ENCODE assay signal across 9 cellular contexts in the genomic region with DNA sequence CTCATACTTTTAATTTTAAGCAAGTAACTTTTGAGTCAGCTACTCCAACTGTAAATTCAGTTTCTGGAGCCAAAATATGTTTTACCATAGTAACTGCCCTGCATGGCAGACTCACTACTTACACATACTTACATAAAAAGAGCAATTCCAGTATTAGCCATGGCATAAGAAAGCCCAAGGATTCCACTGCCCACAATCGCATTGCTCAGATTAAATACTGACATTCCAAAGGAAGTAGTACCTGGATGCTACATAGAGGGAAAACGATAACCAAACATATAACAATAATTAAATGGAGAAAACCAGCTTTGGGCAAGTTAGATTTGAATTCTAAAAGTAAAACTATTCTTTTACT. TPM values are rescaled to one million over a fixed set of nuclear protein-coding genes. Genes with fewer than 3 reads are reported as not detected.
DNase-seq lines count a peak whose midpoint lies in the region; FAIRE-seq and TF ChIP-seq lines count a peak whose summit lies in the region.
"Had no signal": no experiment of that assay in that cellular context is flagged by ENCODE, and none has a peak within 500 bp of the region (broad histone marks: within the 10 kb centered on the region; RNA-seq: fewer than 3 reads in every experiment).

No MANE protein-coding gene starts in this region.

- no peak for TF ChIP-seq POLR2A in GM12892 (IDR thresholded peaks at IDR 0.05; ENCODE audit: low read depth, low read length)

- peaks cover 72% of the 10 kb centered on the region for H3K79me2 ChIP-seq in OCI-LY3 (ENCODE audit: low read length)

- H3K4me3 ChIP-seq in CD4-positive, alpha-beta memory T cell (ENCODE audit: low read length in 2 of 2): peak overlapping the region in 1 of 2 donors; percentile 93
- peak overlapping the region; percentile 92 for H3K4me3 ChIP-seq in OCI-LY3 (ENCODE audit: low read length)
- peak overlapping the region; percentile 89 for H3K4me3 ChIP-seq in endocrine pancreas (ENCODE audit: control insufficient read depth, insufficient read depth, low read length)
- peak overlapping the region; percentile 84 for H3K4me3 ChIP-seq in neuron (ENCODE audit: low read length)

- H2AFZ ChIP-seq in OCI-LY3 (ENCODE audit: low read depth, low read length) (no peak overlapping the region), neuron (ENCODE audit: low read depth, low read length) (no peak overlapping the region)

- peaks cover 0 to 7% (median 0%) of the 10 kb centered on the region in 8 donors for H3K9me3 Mint-ChIP-seq in CD4-positive, alpha-beta memory T cell

- POLR2A ChIA-PET in CD4-positive, alpha-beta memory T cell (lab: Charles Lee; ENCODE audit: partially characterized antibody): interaction anchor here (0.8 to 5.7 kb wide), 18 partner anchors 8 to 379 kb away, joined by 3 to 114 read pairs (median 14); a partner anchor contains a TSS

- intact Hi-C loops in CD4-positive, alpha-beta memory T cell (cut with micrococcal nuclease): loop anchor here (2.0 to 10.0 kb wide), 6 partner anchors 152 to 1153 kb away; a partner anchor contains a TSS

- H3K9ac ChIP-seq in OCI-LY3 (ENCODE audit: low read length) (peak overlapping the region; percentile 97), endocrine pancreas (ENCODE audit: control insufficient read depth, insufficient read depth, low read length) (no peak overlapping the region)

- H3K4me2 ChIP-seq in OCI-LY3 (ENCODE audit: low read length): peak overlapping the region; percentile 82

- H3K4me1 Mint-ChIP-seq in CD4-positive, alpha-beta memory T cell: peaks cover 46 to 89% (median 59%) of the 10 kb centered on the region in 4 donors

- H3K4me1 ChIP-seq in CD4-positive, alpha-beta memory T cell (ENCODE audit: insufficient read depth, low read length): peaks cover 76% of the 10 kb centered on the region
- H3K4me1 ChIP-seq in OCI-LY3 (ENCODE audit: low read length) (peaks cover 62% of the 10 kb centered on the region), endocrine pancreas (ENCODE audit: control insufficient read depth, insufficient read depth, low read length) (peaks cover 14% of the 10 kb centered on the region), neuron (ENCODE audit: insufficient read depth, low read length) (peaks cover 25% of the 10 kb centered on the region)

- H4K20me1 ChIP-seq in OCI-LY3 (ENCODE audit: insufficient read depth, low read length): peaks cover 58% of the 10 kb centered on the region

- peak overlapping the region; percentile 88 for H3K27ac ChIP-seq in CD4-positive, alpha-beta memory T cell (ENCODE audit: low read depth, low read length)
- no peak overlapping the region for H3K27ac ChIP-seq in OCI-LY3 (ENCODE audit: low read length)

- no peaks in the 10 kb centered on the region for H3K9me3 ChIP-seq in CD4-positive, alpha-beta memory T cell (ENCODE audit: control insufficient read depth in 1 of 2, low read length in 2 of 2)
- H3K9me3 ChIP-seq in OCI-LY3 (ENCODE audit: insufficient read depth, low read length): no peaks in the 10 kb centered on the region
- no peaks in the 10 kb centered on the region for H3K9me3 ChIP-seq in endocrine pancreas (ENCODE audit: control insufficient read depth, low read length)
- no peaks in the 10 kb centered on the region for H3K9me3 ChIP-seq in neuron (ENCODE audit: low read length)

- H3K27me3 ChIP-seq in CD4-positive, alpha-beta memory T cell (ENCODE audit: insufficient read depth, low read length): no peaks in the 10 kb centered on the region
- no peaks in the 10 kb centered on the region for H3K27me3 ChIP-seq in OCI-LY3 (ENCODE audit: low read depth, low read length)
- no peaks in the 10 kb centered on the region for H3K27me3 ChIP-seq in endocrine pancreas (ENCODE audit: control insufficient read depth, insufficient read depth, low read length)
- H3K27me3 ChIP-seq in neuron (ENCODE audit: insufficient read depth, low read length): no peaks in the 10 kb centered on the region

- H3K4me3 Mint-ChIP-seq in CD4-positive, alpha-beta memory T cell: peak overlapping the region; percentile 94 to 99 (median 96)

- CTCF ChIA-PET in CD4-positive, alpha-beta memory T cell (lab: Charles Lee; ENCODE audit: partially characterized antibody): interaction anchor here (0.7 to 2.7 kb wide), 9 partner anchors 12 to 297 kb away, joined by 3 to 12 read pairs (median 6); no protein-coding TSS in a partner anchor

- no peak for FAIRE-seq in GM12892 (lab: Jason Lieb, UNC)

- no peak for TF ChIP-seq CTCF in OCI-LY3 (IDR thresholded peaks at IDR 0.05; ENCODE audit: low read depth, low read length)

- H3K27ac Mint-ChIP-seq in CD4-positive, alpha-beta memory T cell: peak overlapping the region; percentile 93 to 99 (median 98)

- peaks cover 49% of the 10 kb centered on the region for H3K36me3 ChIP-seq in CD4-positive, alpha-beta memory T cell (ENCODE audit: insufficient read depth, low read length)
- H3K36me3 ChIP-seq in OCI-LY3 (replicated peaks; ENCODE audit: low read depth, low read length) (peaks cover 63% of the 10 kb centered on the region), endocrine pancreas (ENCODE audit: control insufficient read depth, insufficient read depth, low read length) (no peaks in the 10 kb centered on the region), neuron (ENCODE audit: insufficient read depth, low read length) (peaks cover 55% of the 10 kb centered on the region)

- H3K27me3 Mint-ChIP-seq in CD4-positive, alpha-beta memory T cell: peaks cover 0 to 6% of the 10 kb centered on the region in 2 donors

- no peak for DNase-seq in CD4-positive, alpha-beta memory T cell
- DNase-seq in NCI-H345 treated with DMSO at 0.1 percent for 48 hours (lab: John Stamatoyannopoulos, UW; ENCODE audit: unreplicated experiment) (no peak), NCI-H146 (lab: John Stamatoyannopoulos, UW) (no peak), pons (ENCODE audit: low spot score) (no peak), GM12892 (ENCODE audit: insufficient read length) (no peak)
- DNase-seq: retina had no signal

- peaks cover 36 to 70% of the 10 kb centered on the region in 2 donors for H3K36me3 Mint-ChIP-seq in CD4-positive, alpha-beta memory T cell

RNA-seq across cellular contexts. Expression of a gene that starts 2.2 kb away (rescaled TPM):
- total RNA-seq in CD4-positive, alpha-beta memory T cell: 100 to 1,000 TPM; 200 to 208 TPM
- polyA plus RNA-seq in CD4-positive, alpha-beta memory T cell: 10 to 100 TPM; 46.8 to 73.6 TPM
- 47.2 TPM for polyA plus RNA-seq in GM12892 (2012; ENCODE audit: missing spikeins)
